In the genomic region with DNA sequence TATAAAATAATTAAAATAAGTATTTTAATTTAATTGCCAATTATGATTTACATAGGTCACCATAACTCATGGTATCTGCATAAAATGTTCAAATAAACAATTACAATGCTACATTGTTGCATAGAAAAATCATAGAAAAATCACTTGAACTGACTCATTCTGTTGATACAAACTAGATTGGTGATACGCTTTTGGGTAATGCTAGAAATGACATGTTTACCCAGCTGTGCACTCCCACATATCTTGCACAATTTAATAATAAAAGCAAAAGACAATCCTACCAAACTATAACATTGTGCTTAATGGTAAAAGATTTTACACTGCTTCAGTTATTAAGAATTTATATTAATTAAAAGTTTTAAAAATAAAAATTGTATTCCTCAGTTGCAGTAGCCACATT, we compare ENCODE assay signal across 16 cellular contexts. TPM values are rescaled to one million over a fixed set of nuclear protein-coding genes. Genes with fewer than 3 reads are reported as not detected.
DNase-seq lines count a peak whose midpoint lies in the region; ATAC-seq and TF ChIP-seq lines count a peak whose summit lies in the region.
"Had no signal": no experiment of that assay in that cellular context is flagged by ENCODE, and none has a peak within 500 bp of the region (broad histone marks: within the 10 kb centered on the region; RNA-seq: fewer than 3 reads in every experiment).

No MANE protein-coding gene starts in this region.

- no peak overlapping the region for H2BK12ac ChIP-seq in mesenchymal stem cell (ENCODE audit: low read length in 2 of 2)

- H2BK120ac ChIP-seq in mesenchymal stem cell (ENCODE audit: low read depth, low read length) = no peak overlapping the region

- H3K4ac ChIP-seq in mesenchymal stem cell (ENCODE audit: low read depth in 1 of 2, low read length in 2 of 2) = no peak overlapping the region

- no peak overlapping the region for H2AFZ ChIP-seq in mesenchymal stem cell (ENCODE audit: low read depth, low read length)

- H3K36me3 ChIP-seq in mesenchymal stem cell (ENCODE audit: control insufficient read depth in 1 of 2, insufficient read depth in 2 of 2, low read depth in 1 of 2, low read length in 2 of 2) (peaks cover 0 to 13% of the 10 kb centered on the region in 2 experiments), ovary (no peaks in the 10 kb centered on the region), aorta (ENCODE audit: control insufficient read depth in 1 of 2, insufficient read depth in 2 of 2, low read length in 1 of 2) (no peaks in the 10 kb centered on the region)

- H3K9me3 ChIP-seq in mesenchymal stem cell (ENCODE audit: control insufficient read depth, low read length) = no peaks in the 10 kb centered on the region
- no peaks in the 10 kb centered on the region for H3K9me3 ChIP-seq in ovary
- no peaks in the 10 kb centered on the region for H3K9me3 ChIP-seq in aorta (ENCODE audit: control insufficient read depth, low read length)
- H3K9me3 ChIP-seq: Peyer's patch had no signal

- no peak overlapping the region for H4K8ac ChIP-seq in mesenchymal stem cell (ENCODE audit: low read length)

- no peak overlapping the region for H3K9ac ChIP-seq in mesenchymal stem cell (ENCODE audit: low read length)

- no peak overlapping the region for H2BK15ac ChIP-seq in mesenchymal stem cell (ENCODE audit: low read depth, poor library complexity, severe bottlenecking)

- H2AK5ac ChIP-seq in mesenchymal stem cell (ENCODE audit: low read length, severe bottlenecking) = no peak overlapping the region

- H3K4me3 ChIP-seq in AG10803 (ENCODE audit: low read length) (no peak overlapping the region), choroid plexus epithelial cell (ENCODE audit: low read depth, low read length) (no peak overlapping the region), mesenchymal stem cell (ENCODE audit: insufficient read depth in 1 of 2, low read depth in 1 of 2, low read length in 2 of 2) (no peak overlapping the region), ovary (no peak overlapping the region), aorta (ENCODE audit: low read length in 2 of 2) (no peak overlapping the region)
- H3K4me3 ChIP-seq: dorsolateral prefrontal cortex, Peyer's patch had no signal

- no peak overlapping the region for H3K18ac ChIP-seq in mesenchymal stem cell (ENCODE audit: low read depth in 1 of 2, low read length in 2 of 2)

- H3K27ac ChIP-seq in mesenchymal stem cell (ENCODE audit: low read length, poor library complexity, severe bottlenecking) (peak overlapping the region; percentile 60), ovary (no peak overlapping the region), aorta (ENCODE audit: low read depth in 1 of 2, low read length in 2 of 2) (no peak overlapping the region)
- H3K27ac ChIP-seq: dorsolateral prefrontal cortex, Peyer's patch had no signal

- no peak for TF ChIP-seq EP300 in ovary (IDR thresholded peaks at IDR 0.05)

- ATAC-seq in GM19351 (IDR thresholded peaks at IDR 0.05; ENCODE audit: unreplicated experiment) (no peak), aorta (ENCODE audit: low FRiP score) (no peak), HG03159 (IDR thresholded peaks at IDR 0.05; ENCODE audit: unreplicated experiment) (no peak)

- H3K14ac ChIP-seq in mesenchymal stem cell (ENCODE audit: low read length in 2 of 2) = no peak overlapping the region

- 40% methylated on average over 1 of the region's 1 CpG for WGBS in mesenchymal stem cell
- 13 to 32% (median 20%) methylated on average over 1 of the region's 1 CpG for WGBS in ovary, 3 donors
- WGBS in aorta, 2 donors = 36 to 48% methylated on average over 1 of the region's 1 CpG

- no peak for TF ChIP-seq CTCF in AG10803 (conservative IDR thresholded peaks at IDR 0.05; ENCODE audit: low read length)
- no peak for TF ChIP-seq CTCF in choroid plexus epithelial cell (conservative IDR thresholded peaks at IDR 0.05; ENCODE audit: low read depth, low read length)
- no peak for TF ChIP-seq CTCF in ovary (IDR thresholded peaks at IDR 0.05)

- DNase-seq in AG10803 (ENCODE audit: low read depth) (peak; percentile 57), NCI-H69 (lab: John Stamatoyannopoulos, UW) (peak; percentile 27), choroid plexus epithelial cell (ENCODE audit: low read depth) (peak; percentile 77), mesenchymal stem cell (peak; percentile 30), ovary (no peak), aorta (no peak)
- DNase-seq: activated CD4-positive, alpha-beta T cell treated with anti-CD3 and anti-CD28 coated beads, Interleukin-2, amount 10 ng/mL, durations not matched to agents 24 days and 14 days; activated T-cell treated with anti-CD3 and anti-CD28 coated beads, Interleukin-2, amount 50 U/mL, for 24 hours; C1 segment of cervical spinal cord; dorsolateral prefrontal cortex; NCI-H1105; Peyer's patch; stimulated activated CD8-positive, alpha-beta memory T cell treated with anti-CD3 and anti-CD28 coated beads, Interleukin-4, amount 100 ng/mL, for 48 hours; trophoblast cell had no signal

- H3K4me2 ChIP-seq in mesenchymal stem cell (ENCODE audit: low read length, poor library complexity, severe bottlenecking) = no peak overlapping the region

- H3K27me3 ChIP-seq in mesenchymal stem cell (ENCODE audit: control insufficient read depth in 1 of 2, insufficient read depth in 1 of 2, low read length in 2 of 2) (no peaks in the 10 kb centered on the region), ovary (no peaks in the 10 kb centered on the region), aorta (ENCODE audit: control insufficient read depth in 1 of 2, insufficient read depth in 2 of 2, low read length in 1 of 2) (no peaks in the 10 kb centered on the region)
- H3K27me3 ChIP-seq: dorsolateral prefrontal cortex, Peyer's patch had no signal

- H4K91ac ChIP-seq in mesenchymal stem cell (ENCODE audit: low read length) = no peak overlapping the region

- TF ChIP-seq POLR2A in ovary (IDR thresholded peaks at IDR 0.05) = no peak

- no peak overlapping the region for H3K23ac ChIP-seq in mesenchymal stem cell (ENCODE audit: low read length in 2 of 2)

- H3K4me1 ChIP-seq in mesenchymal stem cell (ENCODE audit: control insufficient read depth, insufficient read depth, low read depth, low read length) (peaks cover 4% of the 10 kb centered on the region), ovary (ENCODE audit: insufficient read depth) (peaks cover 1% of the 10 kb centered on the region), aorta (ENCODE audit: control insufficient read depth in 1 of 2, insufficient read depth in 2 of 2, low read length in 2 of 2) (peaks cover 2 to 3% of the 10 kb centered on the region in 2 donors)

- H2BK5ac ChIP-seq in mesenchymal stem cell (ENCODE audit: low read depth, low read length, poor library complexity, severe bottlenecking) = peak overlapping the region; percentile 73

- intact Hi-C loops in ovary (cut with DNase I) = no loop called here
- intact Hi-C loops in aorta (cut with DNase I) = loop anchor here (5.0 to 10.0 kb wide), 2 partner anchors 44 to 47 kb away; a partner anchor contains a TSS

- H3K79me1 ChIP-seq in mesenchymal stem cell (replicated peaks; ENCODE audit: low read length, poor library complexity, severe bottlenecking) = peaks cover 9% of the 10 kb centered on the region

RNA-seq across cellular contexts. Expression of a gene that starts 45.8 kb away (rescaled TPM):
- polyA plus RNA-seq in mesenchymal stem cell (2013, experiment 1 of 2) = 0.11 TPM
- 0.10 TPM for polyA plus RNA-seq in mesenchymal stem cell (2013, experiment 2 of 2)
- total RNA-seq in ovary = 10 to 100 TPM in 3 of 7 donors, 1 to 10 TPM in 3, under 1 TPM in 1; 0.48 to 27.5 (median 5.3) TPM
- polyA plus RNA-seq in ovary = 1 to 10 TPM; 4.5 to 6.3 TPM
- total RNA-seq in aorta = 10 to 100 TPM; 16.3 to 18.6 TPM
- 10 to 100 TPM in 1 of 2 donors, 1 to 10 TPM in 1; 4.8 to 32.0 TPM for polyA plus RNA-seq in aorta

RNA-seq across cellular contexts. Expression of a gene that starts 47.0 kb away (rescaled TPM):
- polyA plus RNA-seq in mesenchymal stem cell (2013, experiment 1 of 2) = 21.2 TPM
- polyA plus RNA-seq in mesenchymal stem cell (2013, experiment 2 of 2) = 20.6 TPM
- 10 to 100 TPM; 41.5 to 76.0 (median 62.9) TPM for total RNA-seq in ovary
- 10 to 100 TPM; 21.1 to 35.9 TPM for polyA plus RNA-seq in ovary
- 10 to 100 TPM; 46.9 to 60.0 TPM for total RNA-seq in aorta
- 10 to 100 TPM; 16.3 to 28.9 TPM for polyA plus RNA-seq in aorta

Comparison
In these comparisons a context has a peak if more than half of its experiments do, and no peak if none do; other contexts are left out.
1. DNase-seq: peak in AG10803 (single experiment), NCI-H69 (single experiment), choroid plexus epithelial cell (single experiment) and mesenchymal stem cell (single experiment); none in ovary (0 of 5) and aorta (0 of 2).
2. intact Hi-C loops: an anchor here in aorta (5.0 to 10.0 kb wide); none called in ovary.